In the genomic region with DNA sequence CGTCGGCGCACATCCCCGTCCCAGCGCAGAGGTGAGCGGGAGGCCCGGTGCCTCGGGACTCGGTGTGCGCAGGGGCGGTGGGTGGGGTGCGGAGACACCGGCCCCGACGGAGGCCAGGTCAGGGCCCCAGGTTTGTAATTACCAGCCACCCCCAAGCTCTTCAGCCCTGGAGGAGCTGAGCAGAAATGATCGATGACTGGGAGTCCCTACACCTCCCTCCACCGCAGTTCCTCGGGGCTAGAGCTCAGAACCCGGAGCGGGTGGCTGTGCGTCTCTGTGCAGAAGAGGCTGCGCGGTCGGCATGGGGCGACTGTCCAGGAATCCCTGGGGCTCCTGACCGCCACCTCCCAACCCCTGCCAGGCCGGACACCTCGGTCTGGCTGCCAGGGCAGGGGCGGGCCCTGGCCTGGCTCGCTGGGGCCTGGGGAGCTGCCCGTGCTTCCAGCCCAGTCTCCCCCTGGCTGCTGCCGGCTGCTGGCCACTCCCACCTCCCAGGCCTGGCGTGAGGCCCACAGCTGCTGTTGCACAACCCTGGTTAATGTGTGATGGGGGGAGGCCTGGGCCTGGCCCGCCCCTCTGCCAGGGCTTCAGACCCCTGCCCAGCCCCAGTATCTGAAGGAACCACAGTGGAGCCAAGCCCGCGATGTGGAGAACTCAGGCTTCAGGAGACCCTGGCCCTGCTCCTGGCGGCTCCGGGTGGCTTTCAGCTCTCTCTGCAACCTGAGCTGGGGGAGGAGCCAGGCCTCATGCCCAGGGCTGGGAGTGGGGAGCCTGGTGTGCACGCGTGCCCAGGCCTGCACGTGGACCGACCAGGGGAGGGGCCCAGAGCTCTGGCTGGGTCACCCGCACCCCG, we compare ENCODE assay signal across 1 cellular context.
A peak's percentile ranks its signal among the peaks of the same experiment; 100 is the strongest.
TF ChIP-seq lines count a peak whose summit lies in the region.

No MANE protein-coding gene starts in this region.

TF ChIP-seq in K562, 482 proteins besides CTCF, POLR2A, EP300 and RAD21 (continued from another document and continues in another):
- TF ChIP-seq, protein P1, sequence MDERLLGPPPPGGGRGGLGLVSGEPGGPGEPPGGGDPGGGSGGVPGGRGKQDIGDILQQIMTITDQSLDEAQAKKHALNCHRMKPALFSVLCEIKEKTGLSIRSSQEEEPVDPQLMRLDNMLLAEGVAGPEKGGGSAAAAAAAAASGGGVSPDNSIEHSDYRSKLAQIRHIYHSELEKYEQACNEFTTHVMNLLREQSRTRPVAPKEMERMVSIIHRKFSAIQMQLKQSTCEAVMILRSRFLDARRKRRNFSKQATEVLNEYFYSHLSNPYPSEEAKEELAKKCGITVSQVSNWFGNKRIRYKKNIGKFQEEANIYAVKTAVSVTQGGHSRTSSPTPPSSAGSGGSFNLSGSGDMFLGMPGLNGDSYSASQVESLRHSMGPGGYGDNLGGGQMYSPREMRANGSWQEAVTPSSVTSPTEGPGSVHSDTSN (CRISPR knock-in tag; IDR thresholded peaks at IDR 0.05; ENCODE audit: low read depth) = no peak
- TF ChIP-seq, protein P1 (tag; conservative IDR thresholded peaks at IDR 0.05; ENCODE audit: low read depth) = 0 out of 2 replicates have a peak, but pooled peaks have one; percentile 9
- TF ChIP-seq ZNF384 (IDR thresholded peaks at IDR 0.05; ENCODE audit: low read depth, low read length) = no peak
- no peak for TF ChIP-seq FOXM1 (IDR thresholded peaks at IDR 0.05; ENCODE audit: low read depth)
- peak; percentile 33; the same call in 1 of the 2 replicates for TF ChIP-seq FOXM1 (CRISPR knock-in tag; IDR thresholded peaks at IDR 0.05; ENCODE audit: low read depth)
- no peak for TF ChIP-seq ZFPM2 (CRISPR knock-in tag; IDR thresholded peaks at IDR 0.05)
- TF ChIP-seq BDP1 (IDR thresholded peaks at IDR 0.05; ENCODE audit: insufficient read depth, insufficient read length) = no peak
- TF ChIP-seq RBM17 (IDR thresholded peaks at IDR 0.05; ENCODE audit: borderline replicate concordance, low read depth, low read length) = no peak
- peak; percentile 11 for TF ChIP-seq NEUROD1 (IDR thresholded peaks at IDR 0.05; ENCODE audit: borderline replicate concordance, low read depth, low read length, partially characterized antibody)
- no peak for TF ChIP-seq E4F1 (CRISPR knock-in tag; IDR thresholded peaks at IDR 0.05; ENCODE audit: borderline replicate concordance)
- peak; percentile 31; the same call in 1 of the 2 replicates for TF ChIP-seq ZBTB17 (CRISPR knock-in tag; IDR thresholded peaks at IDR 0.05)
- 0 out of 2 replicates have a peak, but pooled peaks have one; percentile 22 for TF ChIP-seq RNF2 (IDR thresholded peaks at IDR 0.05)
- peak; percentile 46 for TF ChIP-seq ATF7 (IDR thresholded peaks at IDR 0.05)
- no peak for TF ChIP-seq ILK (tag; IDR thresholded peaks at IDR 0.05; ENCODE audit: borderline replicate concordance, low read depth)
- TF ChIP-seq EP400 (IDR thresholded peaks at IDR 0.05) = peak; percentile 79
- no peak for TF ChIP-seq TCF7 (IDR thresholded peaks at IDR 0.05; ENCODE audit: borderline replicate concordance)
- no peak for TF ChIP-seq SMARCC2 (IDR thresholded peaks at IDR 0.05; ENCODE audit: low read depth)
- no peak for TF ChIP-seq ZNF75A (CRISPR knock-in tag; IDR thresholded peaks at IDR 0.05)
- peak; percentile 52 for TF ChIP-seq SUPT5H (IDR thresholded peaks at IDR 0.05)
- TF ChIP-seq SP1 (CRISPR knock-in tag; IDR thresholded peaks at IDR 0.05) = peak; percentile 56
- TF ChIP-seq, protein P2, sequence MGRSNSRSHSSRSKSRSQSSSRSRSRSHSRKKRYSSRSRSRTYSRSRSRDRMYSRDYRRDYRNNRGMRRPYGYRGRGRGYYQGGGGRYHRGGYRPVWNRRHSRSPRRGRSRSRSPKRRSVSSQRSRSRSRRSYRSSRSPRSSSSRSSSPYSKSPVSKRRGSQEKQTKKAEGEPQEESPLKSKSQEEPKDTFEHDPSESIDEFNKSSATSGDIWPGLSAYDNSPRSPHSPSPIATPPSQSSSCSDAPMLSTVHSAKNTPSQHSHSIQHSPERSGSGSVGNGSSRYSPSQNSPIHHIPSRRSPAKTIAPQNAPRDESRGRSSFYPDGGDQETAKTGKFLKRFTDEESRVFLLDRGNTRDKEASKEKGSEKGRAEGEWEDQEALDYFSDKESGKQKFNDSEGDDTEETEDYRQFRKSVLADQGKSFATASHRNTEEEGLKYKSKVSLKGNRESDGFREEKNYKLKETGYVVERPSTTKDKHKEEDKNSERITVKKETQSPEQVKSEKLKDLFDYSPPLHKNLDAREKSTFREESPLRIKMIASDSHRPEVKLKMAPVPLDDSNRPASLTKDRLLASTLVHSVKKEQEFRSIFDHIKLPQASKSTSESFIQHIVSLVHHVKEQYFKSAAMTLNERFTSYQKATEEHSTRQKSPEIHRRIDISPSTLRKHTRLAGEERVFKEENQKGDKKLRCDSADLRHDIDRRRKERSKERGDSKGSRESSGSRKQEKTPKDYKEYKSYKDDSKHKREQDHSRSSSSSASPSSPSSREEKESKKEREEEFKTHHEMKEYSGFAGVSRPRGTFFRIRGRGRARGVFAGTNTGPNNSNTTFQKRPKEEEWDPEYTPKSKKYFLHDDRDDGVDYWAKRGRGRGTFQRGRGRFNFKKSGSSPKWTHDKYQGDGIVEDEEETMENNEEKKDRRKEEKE (IDR thresholded peaks at IDR 0.05; ENCODE audit: borderline replicate concordance in 1 of 2, control insufficient read depth in 1 of 2, low read depth in 2 of 2, low read length in 1 of 2) = no peak
- peak; percentile 8; the same call in 1 of the 2 replicates for TF ChIP-seq GATAD2A (IDR thresholded peaks at IDR 0.05)
- peak; percentile 77 for TF ChIP-seq SAP30 (IDR thresholded peaks at IDR 0.05; ENCODE audit: borderline replicate concordance, insufficient read depth, low read depth, low read length, poor library complexity, severe bottlenecking)
- peak; percentile 71 for TF ChIP-seq DACH1 (IDR thresholded peaks at IDR 0.05; ENCODE audit: partially characterized antibody)
- peak; percentile 82; the same call in 1 of the 2 replicates for TF ChIP-seq CBFB (CRISPR knock-in tag; IDR thresholded peaks at IDR 0.05)
- TF ChIP-seq FOXA3 (CRISPR knock-in tag; conservative IDR thresholded peaks at IDR 0.05 in 1 of 2, IDR thresholded peaks at IDR 0.05 in 1 of 2) = peak in 1 of 2 experiments; percentile 67; a peak in 1 of 4 replicates
- 0 out of 2 replicates have a peak, but pooled peaks have one; percentile 23 for TF ChIP-seq ZBTB40 (IDR thresholded peaks at IDR 0.05)
- no peak for TF ChIP-seq ZBTB40 (CRISPR knock-in tag; IDR thresholded peaks at IDR 0.05)
- TF ChIP-seq, protein P3, sequence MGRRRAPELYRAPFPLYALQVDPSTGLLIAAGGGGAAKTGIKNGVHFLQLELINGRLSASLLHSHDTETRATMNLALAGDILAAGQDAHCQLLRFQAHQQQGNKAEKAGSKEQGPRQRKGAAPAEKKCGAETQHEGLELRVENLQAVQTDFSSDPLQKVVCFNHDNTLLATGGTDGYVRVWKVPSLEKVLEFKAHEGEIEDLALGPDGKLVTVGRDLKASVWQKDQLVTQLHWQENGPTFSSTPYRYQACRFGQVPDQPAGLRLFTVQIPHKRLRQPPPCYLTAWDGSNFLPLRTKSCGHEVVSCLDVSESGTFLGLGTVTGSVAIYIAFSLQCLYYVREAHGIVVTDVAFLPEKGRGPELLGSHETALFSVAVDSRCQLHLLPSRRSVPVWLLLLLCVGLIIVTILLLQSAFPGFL (CRISPR knock-in tag; IDR thresholded peaks at IDR 0.05) = no peak
- peak; percentile 92 for TF ChIP-seq NFIC (IDR thresholded peaks at IDR 0.05)
- TF ChIP-seq KAT8 (IDR thresholded peaks at IDR 0.05; ENCODE audit: low read depth) = no peak
- TF ChIP-seq NUFIP1 (IDR thresholded peaks at IDR 0.05; ENCODE audit: partially characterized antibody) = no peak
- TF ChIP-seq THRB (CRISPR knock-in tag; conservative IDR thresholded peaks at IDR 0.05) = no peak
- TF ChIP-seq MYNN (IDR thresholded peaks at IDR 0.05) = peak; percentile 67; the same call in 1 of the 2 replicates
- no peak for TF ChIP-seq MYNN (CRISPR knock-in tag; IDR thresholded peaks at IDR 0.05)
- no peak for TF ChIP-seq PPARD (CRISPR knock-in tag; IDR thresholded peaks at IDR 0.05)
- no peak for TF ChIP-seq CHD4 (IDR thresholded peaks at IDR 0.05; ENCODE audit: insufficient read depth, insufficient replicate concordance, low read depth, low read length, poor library complexity, severe bottlenecking)
- peak; percentile 81; the same call in 1 of the 2 replicates for TF ChIP-seq FOXP1 (CRISPR knock-in tag; IDR thresholded peaks at IDR 0.05)
- no peak for TF ChIP-seq MAFG (tag; conservative IDR thresholded peaks at IDR 0.05)
- TF ChIP-seq BACH1 (tag; IDR thresholded peaks at IDR 0.05) = no peak
